1 cellular context compared by ENCODE assay signal in the genomic region with DNA sequence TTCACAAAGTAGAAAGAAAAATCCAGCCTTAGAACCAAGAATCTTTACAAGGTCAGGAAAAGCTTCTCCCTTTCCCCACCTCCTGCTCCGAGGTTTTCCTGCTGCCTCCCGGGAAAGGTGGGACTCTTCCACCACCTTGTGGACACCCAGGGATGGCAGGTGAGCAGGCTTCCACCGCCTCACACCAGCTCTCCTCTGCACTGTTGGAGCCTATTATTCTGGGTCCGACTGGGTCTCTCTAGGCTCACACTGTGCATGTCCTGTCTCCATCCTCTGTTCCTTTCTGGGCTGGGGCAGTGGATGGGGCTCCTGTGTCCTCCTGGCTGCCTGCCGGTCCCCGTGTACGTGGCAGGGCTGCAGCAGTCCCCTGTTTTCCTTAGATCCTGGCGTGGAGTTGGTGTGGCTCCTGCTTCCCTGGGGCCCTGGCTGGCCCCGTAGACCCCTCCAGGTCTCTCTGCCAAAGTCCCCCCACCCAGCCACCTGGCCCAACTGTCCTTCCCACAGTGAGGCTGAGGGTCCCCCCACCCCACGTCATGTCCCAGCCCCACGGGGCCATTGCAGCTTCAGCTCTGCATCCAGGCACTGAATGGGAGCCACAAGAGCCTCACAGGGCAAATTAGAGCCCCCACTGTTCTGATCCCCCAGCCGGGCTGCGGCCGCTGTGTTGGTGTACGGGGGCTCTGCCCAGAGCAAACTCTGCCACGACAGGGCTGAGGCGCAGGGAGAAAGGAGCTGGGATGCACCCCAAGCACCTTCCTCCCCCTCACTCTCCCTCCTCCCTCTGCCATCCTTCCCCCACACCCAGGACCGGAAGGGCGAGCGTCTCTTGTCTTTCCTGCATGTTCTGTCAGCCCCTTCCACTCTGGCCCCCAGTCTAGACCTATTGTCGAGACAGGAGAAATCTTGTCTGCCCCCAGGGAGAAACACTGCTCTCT.
TF ChIP-seq lines count a peak whose summit lies in the region.

No MANE protein-coding gene starts in this region.

TF ChIP-seq in HCT116, 20 proteins besides CTCF, POLR2A, EP300 and RAD21 (continued from another document):
- TF ChIP-seq POLR2AphosphoS5 (IDR thresholded peaks at IDR 0.05; ENCODE audit: low read depth, low read length) (0 out of 2 replicates have a peak, but pooled peaks have one; percentile 34), CBX3 (IDR thresholded peaks at IDR 0.05; ENCODE audit: low read depth) (no peak), JUND (IDR thresholded peaks at IDR 0.05) (no peak), TCF7L2 (IDR thresholded peaks at IDR 0.05; ENCODE audit: borderline replicate concordance, extremely low read depth, insufficient read depth, insufficient read length) (no peak), SRF (IDR thresholded peaks at IDR 0.05; ENCODE audit: low read depth) (no peak), YY1 (IDR thresholded peaks at IDR 0.05; ENCODE audit: extremely low read depth, insufficient replicate concordance, low read depth, low read length) (peak; percentile 43)
- TF ChIP-seq, protein P1, sequence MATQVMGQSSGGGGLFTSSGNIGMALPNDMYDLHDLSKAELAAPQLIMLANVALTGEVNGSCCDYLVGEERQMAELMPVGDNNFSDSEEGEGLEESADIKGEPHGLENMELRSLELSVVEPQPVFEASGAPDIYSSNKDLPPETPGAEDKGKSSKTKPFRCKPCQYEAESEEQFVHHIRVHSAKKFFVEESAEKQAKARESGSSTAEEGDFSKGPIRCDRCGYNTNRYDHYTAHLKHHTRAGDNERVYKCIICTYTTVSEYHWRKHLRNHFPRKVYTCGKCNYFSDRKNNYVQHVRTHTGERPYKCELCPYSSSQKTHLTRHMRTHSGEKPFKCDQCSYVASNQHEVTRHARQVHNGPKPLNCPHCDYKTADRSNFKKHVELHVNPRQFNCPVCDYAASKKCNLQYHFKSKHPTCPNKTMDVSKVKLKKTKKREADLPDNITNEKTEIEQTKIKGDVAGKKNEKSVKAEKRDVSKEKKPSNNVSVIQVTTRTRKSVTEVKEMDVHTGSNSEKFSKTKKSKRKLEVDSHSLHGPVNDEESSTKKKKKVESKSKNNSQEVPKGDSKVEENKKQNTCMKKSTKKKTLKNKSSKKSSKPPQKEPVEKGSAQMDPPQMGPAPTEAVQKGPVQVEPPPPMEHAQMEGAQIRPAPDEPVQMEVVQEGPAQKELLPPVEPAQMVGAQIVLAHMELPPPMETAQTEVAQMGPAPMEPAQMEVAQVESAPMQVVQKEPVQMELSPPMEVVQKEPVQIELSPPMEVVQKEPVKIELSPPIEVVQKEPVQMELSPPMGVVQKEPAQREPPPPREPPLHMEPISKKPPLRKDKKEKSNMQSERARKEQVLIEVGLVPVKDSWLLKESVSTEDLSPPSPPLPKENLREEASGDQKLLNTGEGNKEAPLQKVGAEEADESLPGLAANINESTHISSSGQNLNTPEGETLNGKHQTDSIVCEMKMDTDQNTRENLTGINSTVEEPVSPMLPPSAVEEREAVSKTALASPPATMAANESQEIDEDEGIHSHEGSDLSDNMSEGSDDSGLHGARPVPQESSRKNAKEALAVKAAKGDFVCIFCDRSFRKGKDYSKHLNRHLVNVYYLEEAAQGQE (IDR thresholded peaks at IDR 0.05; ENCODE audit: low read depth), result no peak
